ENCODE assay signal across 20 cellular contexts in genomic region chr18:68937204-68937603, GRCh38.
DNase-seq lines count a peak whose midpoint lies in the region; ATAC-seq and TF ChIP-seq lines count a peak whose summit lies in the region.
"Had no signal": no experiment of that assay in that cellular context is flagged by ENCODE, and none has a peak within 500 bp of the region (broad histone marks: within the 10 kb centered on the region; RNA-seq: fewer than 3 reads in every experiment).

No MANE protein-coding gene starts in this region.

- H3K27ac Mint-ChIP-seq in activated T-helper 17 cell treated with anti-CD3 and anti-CD28 coated beads, Interleukin-2, amount 50 U/mL, for 72 hours = no peak overlapping the region
- H3K27ac Mint-ChIP-seq: activated CD8-positive, alpha-beta T cell treated with anti-CD3 and anti-CD28 coated beads, Interleukin-2, amount 10 ng/mL, durations not matched to agents 7 days and 5 days; CD14-positive monocyte; WTC11 had no signal

- H3K27me3 ChIP-seq in colonic mucosa = no peaks in the 10 kb centered on the region
- H3K27me3 ChIP-seq: thyroid gland had no signal

- no peak overlapping the region for H3K27ac ChIP-seq in colonic mucosa
- H3K27ac ChIP-seq: left ventricle myocardium inferior, thyroid gland had no signal

- no peaks in the 10 kb centered on the region for H3K4me1 Mint-ChIP-seq in activated T-helper 17 cell treated with anti-CD3 and anti-CD28 coated beads, Interleukin-2, amount 50 U/mL, for 72 hours
- H3K4me1 Mint-ChIP-seq: CD14-positive monocyte had no signal

- H3K9me3 Mint-ChIP-seq in activated T-helper 17 cell treated with anti-CD3 and anti-CD28 coated beads, Interleukin-2, amount 50 U/mL, for 72 hours = no peaks in the 10 kb centered on the region

- no peaks in the 10 kb centered on the region for H3K27me3 Mint-ChIP-seq in activated T-helper 17 cell treated with anti-CD3 and anti-CD28 coated beads, Interleukin-2, amount 50 U/mL, for 72 hours

- intact Hi-C loops in colonic mucosa (cut with DNase I) = no loop called here

- DNase-seq in ELF-1 (ENCODE audit: low read depth, low spot score) (peak; percentile 21), OCI-M2 (lab: John Stamatoyannopoulos, UW; ENCODE audit: unreplicated experiment) (no peak), colonic mucosa (no peak), D341Med (ENCODE audit: low spot score) (no peak)
- DNase-seq: activated CD8-positive, alpha-beta T cell treated with anti-CD3 and anti-CD28 coated beads, Interleukin-2, amount 10 ng/mL, durations not matched to agents 7 days and 5 days; amygdala; cerebellar nuclear complex; EL; foreskin fibroblast; left ventricle myocardium inferior; MV-4-11; NCI-H2081 treated with DMSO at 0.1 percent for 48 hours; Right ventricle myocardium superior; thyroid gland had no signal

- TF ChIP-seq CTCF in colonic mucosa (IDR thresholded peaks at IDR 0.05) = no peak

- peak; percentile 75 for ATAC-seq in GM19395 (IDR thresholded peaks at IDR 0.05; ENCODE audit: unreplicated experiment)
- ATAC-seq in HG02885 (IDR thresholded peaks at IDR 0.05; ENCODE audit: poor library complexity, unreplicated experiment) = peak; percentile 40
- ATAC-seq in HG03571 (IDR thresholded peaks at IDR 0.05; ENCODE audit: unreplicated experiment) = peak; percentile 46
- no peak for ATAC-seq in activated T-helper 17 cell treated with anti-CD3 and anti-CD28 coated beads, Interleukin-2, amount 50 U/mL, for 72 hours (replicated peaks)
- ATAC-seq: activated CD8-positive, alpha-beta T cell treated with anti-CD3 and anti-CD28 coated beads, Interleukin-2, amount 10 ng/mL, durations not matched to agents 7 days and 5 days; WTC11 had no signal

- H3K4me3 Mint-ChIP-seq in activated T-helper 17 cell treated with anti-CD3 and anti-CD28 coated beads, Interleukin-2, amount 50 U/mL, for 72 hours = no peak overlapping the region
- H3K4me3 Mint-ChIP-seq: activated CD8-positive, alpha-beta T cell treated with anti-CD3 and anti-CD28 coated beads, Interleukin-2, amount 10 ng/mL, durations not matched to agents 7 days and 5 days; CD14-positive monocyte; WTC11 had no signal

- no peak overlapping the region for H3K9ac ChIP-seq in colonic mucosa (ENCODE audit: low read depth in 2 of 2, low read length in 2 of 2)

- H3K9me3 ChIP-seq in colonic mucosa = no peaks in the 10 kb centered on the region
- H3K9me3 ChIP-seq: left ventricle myocardium inferior, thyroid gland had no signal

- no peaks in the 10 kb centered on the region for H3K36me3 ChIP-seq in colonic mucosa
- H3K36me3 ChIP-seq: left ventricle myocardium inferior, thyroid gland had no signal

- no peaks in the 10 kb centered on the region for H3K36me3 Mint-ChIP-seq in activated T-helper 17 cell treated with anti-CD3 and anti-CD28 coated beads, Interleukin-2, amount 50 U/mL, for 72 hours (ENCODE audit: low read depth)
- H3K36me3 Mint-ChIP-seq: CD14-positive monocyte, WTC11 had no signal

- no peaks in the 10 kb centered on the region for H3K4me1 ChIP-seq in colonic mucosa
- H3K4me1 ChIP-seq: left ventricle myocardium inferior, thyroid gland had no signal

- H3K4me3 ChIP-seq in colonic mucosa = no peak overlapping the region
- H3K4me3 ChIP-seq: left ventricle myocardium inferior, thyroid gland had no signal
